8 cellular contexts compared by ENCODE assay signal in genomic region chr16:74984194-74984669, GRCh38. TPM values are rescaled to one million over a fixed set of nuclear protein-coding genes. Genes with fewer than 3 reads are reported as not detected.
DNase-seq lines count a peak whose midpoint lies in the region; ATAC-seq and TF ChIP-seq lines count a peak whose summit lies in the region.

No MANE protein-coding gene starts in this region.

- peak overlapping the region; percentile 94 to 98 (median 97) for H3K4me3 Mint-ChIP-seq in immature natural killer cell

- H4K20me1 ChIP-seq in MM.1S (ENCODE audit: insufficient read depth, low read length): no peaks in the 10 kb centered on the region

- peak overlapping the region; percentile 93 for H3K4me3 ChIP-seq in MM.1S (ENCODE audit: low read length)

- H3K27me3 ChIP-seq in MM.1S (replicated peaks; ENCODE audit: insufficient read depth, low read length): no peaks in the 10 kb centered on the region

- ATAC-seq in GM18909 (IDR thresholded peaks at IDR 0.05; ENCODE audit: poor library complexity, unreplicated experiment): no peak
- ATAC-seq in HG03135 (IDR thresholded peaks at IDR 0.05; ENCODE audit: unreplicated experiment): no peak

- no peaks in the 10 kb centered on the region for H3K9me3 Mint-ChIP-seq in immature natural killer cell

- no peak overlapping the region for H3K27ac ChIP-seq in MM.1S (ENCODE audit: low read length)

- no peaks in the 10 kb centered on the region for H3F3A ChIP-seq in MM.1S (ENCODE audit: insufficient read depth, low read length)

- peak overlapping the region; percentile 57; the same call in 1 of the 2 replicates for H3K4me2 ChIP-seq in MM.1S (ENCODE audit: low read depth, low read length)

- intact Hi-C loops in posterior vena cava (cut with DNase I): no loop called here

- peak; percentile 27 for DNase-seq in EH (ENCODE audit: low read depth)
- no peak for DNase-seq in MM.1S
- DNase-seq in amniotic epithelial cell (ENCODE audit: low read depth): peak; percentile 26
- DNase-seq in immature natural killer cell: peak in 2 of 3 donors; percentile 22 to 30
- peak; percentile 12 to 15 for DNase-seq in stimulated activated CD4-positive, alpha-beta T cell treated with anti-CD3 and anti-CD28 coated beads, Interleukin-4, amount 100 ng/mL, for 4 hours
- no peak for DNase-seq in posterior vena cava (ENCODE audit: low spot score)

- peak overlapping the region; percentile 35 to 87 (median 62) for H3K27ac Mint-ChIP-seq in immature natural killer cell

- peak overlapping the region; percentile 74 for H2AFZ ChIP-seq in MM.1S (ENCODE audit: low read length)

- H3K9me2 ChIP-seq in MM.1S (replicated peaks; ENCODE audit: insufficient read depth, low read length): no peaks in the 10 kb centered on the region

- H3K36me3 Mint-ChIP-seq in immature natural killer cell: no peaks in the 10 kb centered on the region

- no peaks in the 10 kb centered on the region for H3K4me1 ChIP-seq in MM.1S (ENCODE audit: low read length)

- no peak for TF ChIP-seq CTCF in MM.1S (IDR thresholded peaks at IDR 0.05; ENCODE audit: low read length)

- no peaks in the 10 kb centered on the region for H3K36me3 ChIP-seq in MM.1S (replicated peaks; ENCODE audit: insufficient read depth, low read length)

- peaks cover 5 to 7% (median 5%) of the 10 kb centered on the region in 3 donors for H3K27me3 Mint-ChIP-seq in immature natural killer cell (ENCODE audit: low read depth in 3 of 3)

- H3K9me3 ChIP-seq in MM.1S (replicated peaks; ENCODE audit: insufficient read depth, low read length): no peaks in the 10 kb centered on the region

- peak overlapping the region; percentile 74; the same call in 1 of the 2 replicates for H3K9ac ChIP-seq in MM.1S (ENCODE audit: low read length)

- H3K79me2 ChIP-seq in MM.1S (ENCODE audit: low read length): peaks cover 5% of the 10 kb centered on the region; the same call in 1 of the 2 replicates

- peaks cover 10 to 12% of the 10 kb centered on the region in 2 donors for H3K4me1 Mint-ChIP-seq in immature natural killer cell

RNA-seq across cellular contexts. Expression of gene WDR59, which starts 0.7 kb away (rescaled TPM):
- 10 to 100 TPM in 1 of 3 donors, 1 to 10 TPM in 2; 3.1 to 10.2 (median 6.5) TPM for polyA plus RNA-seq in immature natural killer cell
- 10 to 100 TPM; 32.4 to 32.8 TPM for total RNA-seq in posterior vena cava

RNA-seq across cellular contexts. Expression of gene ZNRF1, which starts 14.6 kb away (rescaled TPM):
- 1 to 10 TPM in 1 of 3 donors, under 1 TPM in 2; 0.21 to 1.3 (median 0.68) TPM for polyA plus RNA-seq in immature natural killer cell
- 10 to 100 TPM; 15.4 to 23.5 TPM for total RNA-seq in posterior vena cava

Comparison
In these comparisons a context has a peak if more than half of its experiments do, and no peak if none do; other contexts are left out.
1. DNase-seq: peak in EH (single experiment), amniotic epithelial cell (single experiment), immature natural killer cell (2 of 3) and stimulated activated CD4-positive, alpha-beta T cell treated with anti-CD3 and anti-CD28 coated beads, Interleukin-4, amount 100 ng/mL, for 4 hours (2 of 2); none in MM.1S (single experiment) and posterior vena cava (single experiment).